8 cellular contexts compared by ENCODE assay signal in the genomic region with DNA sequence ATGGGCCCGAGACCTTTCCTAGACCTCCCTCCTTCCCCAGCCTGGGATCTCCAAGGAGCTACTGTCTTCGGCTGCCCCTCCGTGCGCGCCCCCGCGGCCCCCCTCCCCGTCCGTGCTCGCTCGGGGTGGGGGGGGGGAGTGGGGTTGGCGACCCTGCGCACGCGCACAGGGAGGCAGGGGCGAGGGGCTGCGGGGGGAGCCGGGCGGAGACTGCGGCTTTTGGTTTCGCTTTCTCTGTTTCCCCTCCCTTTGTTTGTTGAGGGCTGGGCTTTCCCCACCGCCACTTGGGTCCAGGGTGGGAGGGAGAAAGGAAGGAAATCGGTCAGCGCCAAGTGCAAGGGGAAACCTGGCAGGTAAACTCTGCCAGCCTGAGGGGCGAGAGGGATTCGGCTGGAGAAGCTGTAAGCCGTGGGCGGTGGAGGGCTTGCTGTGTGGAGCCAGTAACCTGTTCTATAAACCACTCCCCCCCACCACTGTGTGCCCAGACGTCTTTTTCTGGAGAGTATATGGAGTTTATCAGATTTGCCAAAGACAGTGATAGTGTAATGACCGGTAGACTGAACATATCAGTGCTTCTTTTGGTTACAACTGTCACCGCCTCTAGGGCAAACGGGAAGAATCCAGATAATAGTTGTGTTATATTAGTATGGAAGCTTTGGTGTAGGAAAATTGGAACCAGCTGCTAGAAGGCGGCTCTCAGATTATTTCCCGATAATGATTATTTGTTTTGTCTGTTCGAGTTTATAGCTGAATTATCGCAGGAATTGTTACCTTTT. TPM values are rescaled to one million over a fixed set of nuclear protein-coding genes. Genes with fewer than 3 reads are reported as not detected.
DNase-seq lines count a peak whose midpoint lies in the region; ATAC-seq, FAIRE-seq and TF ChIP-seq lines count a peak whose summit lies in the region.

No MANE protein-coding gene starts in this region.

- BruUV-seq in endothelial cell of umbilical vein (replicated peaks; lab: Mats Ljungman, UMichigan), result no TSS peak

- H3K4me2 ChIP-seq in endothelial cell of umbilical vein (ENCODE audit: insufficient read depth, low read length), result peak overlapping the region; percentile 97

- peak; percentile 8 for FAIRE-seq in endothelial cell of umbilical vein (lab: Jason Lieb, UNC)

- peak overlapping the region; percentile 99 for H3K9ac ChIP-seq in endothelial cell of umbilical vein (replicated peaks; ENCODE audit: extremely low read depth, insufficient read depth, low read length)

- H3K4me1 ChIP-seq in endothelial cell of umbilical vein (ENCODE audit: control insufficient read depth, extremely low read depth, insufficient read depth, low read length), result peaks cover 40% of the 10 kb centered on the region

- H2AFZ ChIP-seq in endothelial cell of umbilical vein (ENCODE audit: low read depth, low read length), result peak overlapping the region; percentile 14

- no peaks in the 10 kb centered on the region for H3K9me1 ChIP-seq in endothelial cell of umbilical vein (replicated peaks; ENCODE audit: control insufficient read depth, extremely low read depth, insufficient read depth, low read length)

- no peak for TF ChIP-seq POLR2A in endothelial cell of umbilical vein (IDR thresholded peaks at IDR 0.05; ENCODE audit: low read depth, low read length)

- peaks cover 2 to 21% of the 10 kb centered on the region in 2 experiments for H3K36me3 ChIP-seq in endothelial cell of umbilical vein (ENCODE audit: control insufficient read depth in 2 of 2, extremely low read depth in 1 of 2, insufficient read depth in 2 of 2, low read length in 2 of 2)

- H3K4me3 ChIP-seq in endothelial cell of umbilical vein (replicated peaks in 1 of 3; ENCODE audit: insufficient read depth in 1 of 3, low read depth in 1 of 3, low read length in 3 of 3), result peak overlapping the region; percentile 57 to 100 (median 99)

- intact Hi-C loops in endothelial cell of umbilical vein (cut with micrococcal nuclease), result loop anchor here (1.0 to 5.0 kb wide), 4 partner anchors 24 to 595 kb away; a partner anchor contains a TSS

- H3K27me3 ChIP-seq in endothelial cell of umbilical vein (ENCODE audit: control insufficient read depth in 2 of 2, insufficient read depth in 2 of 2, low read length in 2 of 2), result no peaks in the 10 kb centered on the region

- H3K9me3 ChIP-seq in endothelial cell of umbilical vein (replicated peaks; ENCODE audit: control insufficient read depth, insufficient read depth, low read length), result no peaks in the 10 kb centered on the region

- peak; percentile 35 for ATAC-seq in GM19025 (IDR thresholded peaks at IDR 0.05; ENCODE audit: low read depth, unreplicated experiment)
- ATAC-seq in HG03378 (IDR thresholded peaks at IDR 0.05; ENCODE audit: unreplicated experiment), result peak; percentile 27

- CTCF ChIA-PET in endothelial cell of umbilical vein (lab: Charles Lee), result interaction anchor here (0.6 to 1.2 kb wide), 5 partner anchors 15 to 446 kb away, joined by 3 to 5 read pairs (median 4); no protein-coding TSS in a partner anchor

- H3K27ac ChIP-seq in endothelial cell of umbilical vein (ENCODE audit: insufficient read depth, low read depth, low read length), result peak overlapping the region; percentile 95

- peaks cover 78% of the 10 kb centered on the region for H3K79me2 ChIP-seq in endothelial cell of umbilical vein (ENCODE audit: control insufficient read depth, insufficient read depth, low read length)

- POLR2A ChIA-PET in endothelial cell of umbilical vein (lab: Charles Lee), result interaction anchor here (0.7 to 2.6 kb wide), 16 partner anchors 8 to 642 kb away, joined by 3 to 21 read pairs (median 4); a partner anchor contains a TSS

- DNase-seq in AG08395 (ENCODE audit: low spot score) (peak; percentile 45), NCI-H82 treated with DMSO at 0.1 percent for 48 hours (lab: John Stamatoyannopoulos, UW; ENCODE audit: unreplicated experiment) (peak; percentile 26), endothelial cell of umbilical vein (ENCODE audit: low read depth, low spot score) (peak; percentile 84), mucosa of gallbladder (ENCODE audit: low spot score) (peak; percentile 44)
- peak; percentile 48 for DNase-seq in activated CD8-positive, alpha-beta memory T cell treated with anti-CD3 and anti-CD28 coated beads, Interleukin-2, amount 50 U/mL, for 24 hours (ENCODE audit: extremely low read depth)
- peak; percentile 84 for DNase-seq in stimulated activated CD8-positive, alpha-beta memory T cell treated with anti-CD3 and anti-CD28 coated beads, Interleukin-4, amount 100 ng/mL, for 48 hours

- H4K20me1 ChIP-seq in endothelial cell of umbilical vein (replicated peaks; ENCODE audit: control insufficient read depth, extremely low read depth, insufficient read depth, low read length), result peaks cover 17% of the 10 kb centered on the region

- dilution Hi-C loops in endothelial cell of umbilical vein (cut with MboI; ENCODE audit: extremely low pct_ligation_motif_present, low sequenced_read_pairs), result no loop called here

- no peak for TF ChIP-seq CTCF in endothelial cell of umbilical vein (IDR thresholded peaks at IDR 0.05; ENCODE audit: extremely low read depth in 1 of 2, insufficient read depth in 1 of 2, low read depth in 1 of 2, low read length in 2 of 2)

TF ChIP-seq in endothelial cell of umbilical vein, 7 proteins besides CTCF, POLR2A, EP300 and RAD21:
- no peak for TF ChIP-seq MYC (IDR thresholded peaks at IDR 0.05; ENCODE audit: low read depth, low read length)
- no peak for TF ChIP-seq GATA2 (IDR thresholded peaks at IDR 0.05; ENCODE audit: insufficient read depth, insufficient read length, low read depth, low read length)
- no peak for TF ChIP-seq JUN (IDR thresholded peaks at IDR 0.05; ENCODE audit: borderline replicate concordance, insufficient read depth, insufficient read length, low read depth)
- TF ChIP-seq EZH2 (IDR thresholded peaks at IDR 0.05; ENCODE audit: borderline replicate concordance, low read depth, low read length, severe bottlenecking), result no peak

RNA-seq across cellular contexts. Expression of a gene that starts 0.7 kb away (rescaled TPM):
- 177 and 182 TPM in 2 replicates for total RNA-seq in endothelial cell of umbilical vein
- 53.4 and 72.9 TPM in 2 replicates for polyA plus RNA-seq in endothelial cell of umbilical vein
- polyA plus RNA-seq in endothelial cell of umbilical vein (2011; cell fraction: cytosol; rRNA removed), result 128 and 136 TPM in 2 replicates
- polyA plus RNA-seq in endothelial cell of umbilical vein (2011; cell fraction: nucleus; rRNA removed), result 65.4 and 81.1 TPM in 2 replicates
- 213 and 259 TPM in 2 replicates for polyA plus RNA-seq in endothelial cell of umbilical vein (2012)
- polyA minus RNA-seq in endothelial cell of umbilical vein, result 112 and 131 TPM in 2 replicates
- polyA minus RNA-seq in endothelial cell of umbilical vein (2011; cell fraction: cytosol; rRNA and poly(A)+ RNA removed), result 117 TPM
- polyA minus RNA-seq in endothelial cell of umbilical vein (2011; cell fraction: nucleus; rRNA and poly(A)+ RNA removed), result 39.6 and 55.6 TPM in 2 replicates
- 96.7 TPM for total RNA-seq in mucosa of gallbladder

RNA-seq across cellular contexts. Expression of a gene that starts 24.3 kb away (rescaled TPM):
- total RNA-seq in endothelial cell of umbilical vein (33.6 and 34.0 TPM in 2 replicates), mucosa of gallbladder (23.2 TPM)
- 19.6 and 21.3 TPM in 2 replicates for polyA plus RNA-seq in endothelial cell of umbilical vein
- polyA plus RNA-seq in endothelial cell of umbilical vein (2011; cell fraction: cytosol; rRNA removed), result 29.6 TPM in 2 replicates
- polyA plus RNA-seq in endothelial cell of umbilical vein (2011; cell fraction: nucleus; rRNA removed), result 38.7 and 53.2 TPM in 2 replicates
- polyA plus RNA-seq in endothelial cell of umbilical vein (2012), result 36.3 and 43.1 TPM in 2 replicates
- polyA minus RNA-seq in endothelial cell of umbilical vein, result 24.4 and 25.3 TPM in 2 replicates
- 11.1 TPM for polyA minus RNA-seq in endothelial cell of umbilical vein (2011; cell fraction: cytosol; rRNA and poly(A)+ RNA removed)
- 20.6 and 23.8 TPM in 2 replicates for polyA minus RNA-seq in endothelial cell of umbilical vein (2011; cell fraction: nucleus; rRNA and poly(A)+ RNA removed)

RNA-seq across cellular contexts. Expression of a gene that starts 50.7 kb away (rescaled TPM):
- total RNA-seq in endothelial cell of umbilical vein, result 21.7 and 22.2 TPM in 2 replicates
- 7.4 and 8.5 TPM in 2 replicates for polyA plus RNA-seq in endothelial cell of umbilical vein
- 10.6 and 10.9 TPM in 2 replicates for polyA plus RNA-seq in endothelial cell of umbilical vein (2011; cell fraction: cytosol; rRNA removed)
- 8.6 and 9.2 TPM in 2 replicates for polyA plus RNA-seq in endothelial cell of umbilical vein (2011; cell fraction: nucleus; rRNA removed)
- polyA plus RNA-seq in endothelial cell of umbilical vein (2012), result 17.0 and 20.0 TPM in 2 replicates
- polyA minus RNA-seq in endothelial cell of umbilical vein, result 18.6 and 19.8 TPM in 2 replicates
- polyA minus RNA-seq in endothelial cell of umbilical vein (2011; cell fraction: cytosol; rRNA and poly(A)+ RNA removed), result 18.7 TPM
- 6.7 and 9.3 TPM in 2 replicates for polyA minus RNA-seq in endothelial cell of umbilical vein (2011; cell fraction: nucleus; rRNA and poly(A)+ RNA removed)
- total RNA-seq in mucosa of gallbladder, result 20.6 TPM

Comparison
In these comparisons a context has a peak if more than half of its experiments do, and no peak if none do; other contexts are left out.
1. Peak in every context shown above with its lines: DNase-seq, ATAC-seq, H3K4me3 ChIP-seq and H3K27ac ChIP-seq.
2. DNase-seq: peak in every context shown above with its lines; median percentile 84 in endothelial cell of umbilical vein; 84 in stimulated activated CD8-positive, alpha-beta memory T cell treated with anti-CD3 and anti-CD28 coated beads, Interleukin-4, amount 100 ng/mL, for 48 hours; 48 in activated CD8-positive, alpha-beta memory T cell treated with anti-CD3 and anti-CD28 coated beads, Interleukin-2, amount 50 U/mL, for 24 hours; 45 in AG08395; 44 in mucosa of gallbladder; 26 in NCI-H82 treated with DMSO at 0.1 percent for 48 hours.